In genomic region chr7:6380310-6381095, GRCh38 we compare ENCODE assay signal across 16 cellular contexts. TPM values are rescaled to one million over a fixed set of nuclear protein-coding genes. Genes with fewer than 3 reads are reported as not detected.
DNase-seq lines count a peak whose midpoint lies in the region; ATAC-seq and TF ChIP-seq lines count a peak whose summit lies in the region.
"Had no signal": no experiment of that assay in that cellular context is flagged by ENCODE, and none has a peak within 500 bp of the region (broad histone marks: within the 10 kb centered on the region; RNA-seq: fewer than 3 reads in every experiment).

No MANE protein-coding gene starts in this region.

- TF ChIP-seq CTCF in DOHH2 (IDR thresholded peaks at IDR 0.05; ENCODE audit: low read depth, low read length, poor library complexity, severe bottlenecking): no peak

- no peaks in the 10 kb centered on the region for H3K9me2 ChIP-seq in DOHH2 (replicated peaks; ENCODE audit: control insufficient read depth, low read length)

- H3K4me1 ChIP-seq in ACC112 (ENCODE audit: control insufficient read depth, insufficient read depth, low read length, unreplicated experiment) (peaks cover 47% of the 10 kb centered on the region), DOHH2 (ENCODE audit: control insufficient read depth, low read length) (peaks cover 93% of the 10 kb centered on the region)
- H3K4me1 ChIP-seq in effector memory CD4-positive, alpha-beta T cell (ENCODE audit: control insufficient read depth, insufficient read depth, low read length, poor library complexity, severe bottlenecking): peaks cover 9% of the 10 kb centered on the region

- H3K4me1 Mint-ChIP-seq in activated naive CD8-positive, alpha-beta T cell (ENCODE audit: low read depth): peaks cover 74% of the 10 kb centered on the region
- H3K4me1 Mint-ChIP-seq in natural killer cell treated with Interleukin-12 subunit alpha and Interleukin-12 subunit beta and Interleukin-15 and Interleukin-18, amount 100 ng/mL, for 72 hours (ENCODE audit: low read depth in 2 of 2): peaks cover 56 to 60% of the 10 kb centered on the region in 2 donors

- H3K9me3 ChIP-seq in DOHH2 (ENCODE audit: control insufficient read depth, insufficient read depth, low read length): no peaks in the 10 kb centered on the region
- H3K9me3 ChIP-seq in effector memory CD4-positive, alpha-beta T cell (ENCODE audit: control insufficient read depth, low read length): no peaks in the 10 kb centered on the region
- H3K9me3 ChIP-seq: Caco-2 had no signal

- peaks cover 13% of the 10 kb centered on the region for H3K36me3 Mint-ChIP-seq in activated naive CD8-positive, alpha-beta T cell
- peaks cover 5% of the 10 kb centered on the region for H3K36me3 Mint-ChIP-seq in natural killer cell treated with Interleukin-12 subunit alpha and Interleukin-12 subunit beta and Interleukin-15 and Interleukin-18, amount 100 ng/mL, for 72 hours

- H3K27me3 ChIP-seq in ACC112 (ENCODE audit: insufficient read depth, low read length): no peaks in the 10 kb centered on the region
- no peaks in the 10 kb centered on the region for H3K27me3 ChIP-seq in DOHH2 (ENCODE audit: control insufficient read depth, low read length)
- H3K27me3 ChIP-seq in effector memory CD4-positive, alpha-beta T cell (replicated peaks; ENCODE audit: control insufficient read depth, insufficient read depth, low read length, poor library complexity, severe bottlenecking): no peaks in the 10 kb centered on the region

- H3K27me3 Mint-ChIP-seq in activated naive CD8-positive, alpha-beta T cell: no peaks in the 10 kb centered on the region
- H3K27me3 Mint-ChIP-seq in natural killer cell treated with Interleukin-12 subunit alpha and Interleukin-12 subunit beta and Interleukin-15 and Interleukin-18, amount 100 ng/mL, for 72 hours: no peaks in the 10 kb centered on the region

- H3K36me3 ChIP-seq in ACC112 (ENCODE audit: insufficient read depth, low read length) (no peaks in the 10 kb centered on the region), DOHH2 (ENCODE audit: control insufficient read depth, low read length) (peaks cover 79% of the 10 kb centered on the region)
- H3K36me3 ChIP-seq in effector memory CD4-positive, alpha-beta T cell (ENCODE audit: control insufficient read depth, insufficient read depth, low read length): no peaks in the 10 kb centered on the region

- H4K20me1 ChIP-seq in DOHH2 (ENCODE audit: control insufficient read depth, insufficient read depth, low read depth, low read length): peaks cover 63% of the 10 kb centered on the region

- H3K9me3 Mint-ChIP-seq in activated naive CD8-positive, alpha-beta T cell (ENCODE audit: low read depth): no peaks in the 10 kb centered on the region
- H3K9me3 Mint-ChIP-seq in natural killer cell treated with Interleukin-12 subunit alpha and Interleukin-12 subunit beta and Interleukin-15 and Interleukin-18, amount 100 ng/mL, for 72 hours: no peaks in the 10 kb centered on the region

- no peak for ATAC-seq in natural killer cell treated with Interleukin-12 subunit alpha and Interleukin-12 subunit beta and Interleukin-15 and Interleukin-18, amount 100 ng/mL, for 72 hours
- no peak for ATAC-seq in GM18520 (IDR thresholded peaks at IDR 0.05; ENCODE audit: unreplicated experiment)
- ATAC-seq: Right ventricle myocardium inferior had no signal

- H3K4me3 ChIP-seq in ACC112 (ENCODE audit: low read depth, low read length): no peak overlapping the region
- peak overlapping the region; percentile 23 for H3K4me3 ChIP-seq in DOHH2 (ENCODE audit: low read length)
- H3K4me3 ChIP-seq in effector memory CD4-positive, alpha-beta T cell (ENCODE audit: insufficient read depth, low read depth, low read length, poor library complexity, severe bottlenecking): no peak overlapping the region

- peaks cover 93% of the 10 kb centered on the region for H3K79me2 ChIP-seq in ACC112 (ENCODE audit: control insufficient read depth, insufficient read depth, low read length, unreplicated experiment)
- peaks cover 100% of the 10 kb centered on the region for H3K79me2 ChIP-seq in DOHH2 (ENCODE audit: control insufficient read depth, low read length)

- H2AFZ ChIP-seq in ACC112 (ENCODE audit: low read length, unreplicated experiment): no peak overlapping the region

- H3K27ac ChIP-seq in ACC112 (ENCODE audit: low read depth, low read length) (0 out of 2 replicates have a peak overlapping the region, but pooled peaks have one; percentile 3), DOHH2 (ENCODE audit: low read depth, low read length) (peak overlapping the region; percentile 49)
- H3K27ac ChIP-seq in effector memory CD4-positive, alpha-beta T cell (ENCODE audit: insufficient read depth, low read length, poor library complexity, severe bottlenecking): no peak overlapping the region

- H3K27ac Mint-ChIP-seq in activated naive CD8-positive, alpha-beta T cell: peak overlapping the region; percentile 81
- H3K27ac Mint-ChIP-seq in natural killer cell treated with Interleukin-12 subunit alpha and Interleukin-12 subunit beta and Interleukin-15 and Interleukin-18, amount 100 ng/mL, for 72 hours: peak overlapping the region; percentile 25 to 43

- DNase-seq in natural killer cell treated with Interleukin-12 subunit alpha and Interleukin-12 subunit beta and Interleukin-15 and Interleukin-18, amount 100 ng/mL, for 72 hours (ENCODE audit: low spot score): no peak
- no peak for DNase-seq in stimulated activated CD4-positive, alpha-beta T cell treated with anti-CD3 and anti-CD28 coated beads, Interleukin-4, amount 100 ng/mL, for 24 hours
- no peak for DNase-seq in effector memory CD4-positive, alpha-beta T cell
- DNase-seq in NCI-H524 (lab: John Stamatoyannopoulos, UW): no peak
- DNase-seq: activated gamma-delta T cell; Caco-2; GOT3; NCI-H1105; NCI-H748 treated with DMSO at 0.1 percent for 48 hours; occipital lobe; stimulated activated naive CD4-positive, alpha-beta T cell treated with Interleukin-2 at 50 U/mL for 16 hours had no signal

- H3K4me2 ChIP-seq in DOHH2 (ENCODE audit: low read length): peak overlapping the region; percentile 49

- H3K4me3 Mint-ChIP-seq in activated naive CD8-positive, alpha-beta T cell: peak overlapping the region; percentile 53
- peak overlapping the region; percentile 26 for H3K4me3 Mint-ChIP-seq in natural killer cell treated with Interleukin-12 subunit alpha and Interleukin-12 subunit beta and Interleukin-15 and Interleukin-18, amount 100 ng/mL, for 72 hours

- peaks cover 16% of the 10 kb centered on the region for H3F3A ChIP-seq in DOHH2 (ENCODE audit: control insufficient read depth, insufficient read depth)

RNA-seq across cellular contexts. Expression of gene RAC1, which starts 6.2 kb away (rescaled TPM):
- 100 to 1,000 TPM; 160 to 192 TPM for total RNA-seq in natural killer cell treated with Interleukin-12 subunit alpha and Interleukin-12 subunit beta and Interleukin-15 and Interleukin-18, amount 100 ng/mL, for 72 hours

RNA-seq across cellular contexts. Expression of gene FAM220A, which starts 31.7 kb away (rescaled TPM):
- total RNA-seq in natural killer cell treated with Interleukin-12 subunit alpha and Interleukin-12 subunit beta and Interleukin-15 and Interleukin-18, amount 100 ng/mL, for 72 hours: 10 to 100 TPM in 1 of 2 donors, 1 to 10 TPM in 1; 9.2 to 12.7 TPM
